Comparison of ENCODE assay signal across 25 cellular contexts in the genomic region with DNA sequence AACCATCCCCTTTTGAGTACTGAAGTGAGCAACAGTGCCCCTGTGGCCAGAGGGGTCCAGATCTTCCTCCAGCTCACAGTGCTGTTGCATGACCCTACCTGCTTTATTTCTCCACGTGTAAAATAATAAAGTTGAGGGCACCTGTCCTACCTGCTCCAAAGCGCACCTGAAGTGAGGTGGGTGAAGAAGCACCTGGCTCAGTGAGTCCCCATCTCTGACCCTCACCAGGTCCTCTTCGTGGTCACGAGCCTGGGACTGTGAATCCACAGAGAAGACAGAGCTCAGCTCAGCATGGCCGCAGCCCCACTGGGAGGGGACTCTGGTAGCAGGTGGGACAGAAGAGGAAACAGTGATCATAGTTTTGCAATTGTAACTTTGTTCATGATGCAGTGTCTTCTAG.
"Had no signal": no experiment of that assay in that cellular context is flagged by ENCODE, and none has a peak within 500 bp of the region (broad histone marks: within the 10 kb centered on the region; RNA-seq: fewer than 3 reads in every experiment).

No MANE protein-coding gene starts in this region.

- H3K27me3 ChIP-seq: Peyer's patch, SJCRH30 had no signal

- H3K4me1 ChIP-seq: Peyer's patch, SJCRH30 had no signal

- DNase-seq: IMR-90, Kasumi-1, NCI-H1092, NCI-H1105 treated with DMSO at 0.1 percent for 48 hours, NCI-H1417 treated with DMSO at 0.1 percent for 48 hours, NCI-H146, NCI-H1694 treated with DMSO at 0.1 percent for 48 hours, NCI-H1930, NCI-H2081, NCI-H2107, NCI-H226, NCI-H446, NCI-H510A, NCI-H524 treated with DMSO at 0.1 percent for 48 hours, NCI-H69, NCI-H774, OCI-M1, PC-9, Peyer's patch, SHP77 treated with DMSO at 0.1 percent for 48 hours, SJCRH30 had no signal

- H3K9me3 ChIP-seq: Peyer's patch, SJCRH30 had no signal

- H3K4me3 ChIP-seq: PC-9, Peyer's patch, SJCRH30 had no signal

- H3K36me3 ChIP-seq: Peyer's patch, SJCRH30 had no signal

- FAIRE-seq: HepG2 had no signal

- H2AFZ ChIP-seq: PC-9 had no signal

- H3K27ac ChIP-seq: KMS-11, PC-9, Peyer's patch, SJCRH30 had no signal

- H3K4me2 ChIP-seq: KMS-11, PC-9 had no signal

- ATAC-seq: HepG2, Right ventricle myocardium inferior, SK-N-SH treated with all-trans-retinoic acid at 6 μM for 48 hours had no signal

- H3K9ac ChIP-seq: KMS-11 had no signal
